ENCODE assay signal across 8 cellular contexts in genomic region chr3:97970929-97971460, GRCh38. TPM values are rescaled to one million over a fixed set of nuclear protein-coding genes. Genes with fewer than 3 reads are reported as not detected.
DNase-seq lines count a peak whose midpoint lies in the region; ATAC-seq and TF ChIP-seq lines count a peak whose summit lies in the region.

No MANE protein-coding gene starts in this region.

- peak overlapping the region; percentile 94 for H3K27ac Mint-ChIP-seq in CD8-positive, alpha-beta T cell
- H3K27ac Mint-ChIP-seq in nephron progenitor cell, result no peak overlapping the region

- H3K9ac ChIP-seq in Karpas-422 (ENCODE audit: low read length), result peak overlapping the region; percentile 72

- peaks cover 31% of the 10 kb centered on the region for H3K4me1 ChIP-seq in CD8-positive, alpha-beta T cell (ENCODE audit: insufficient read depth, low read length)
- H3K4me1 ChIP-seq in Karpas-422 (ENCODE audit: low read length) (peaks cover 32% of the 10 kb centered on the region), breast epithelium (peaks cover 2 to 5% of the 10 kb centered on the region in 2 donors)

- H3K36me3 Mint-ChIP-seq in CD8-positive, alpha-beta T cell, result peaks cover 19% of the 10 kb centered on the region
- H3K36me3 Mint-ChIP-seq in nephron progenitor cell (ENCODE audit: low read depth), result peaks cover 6% of the 10 kb centered on the region

- no peaks in the 10 kb centered on the region for H3K9me3 ChIP-seq in CD8-positive, alpha-beta T cell (ENCODE audit: low read length)
- H3K9me3 ChIP-seq in Karpas-422 (ENCODE audit: low read length) (no peaks in the 10 kb centered on the region), breast epithelium (no peaks in the 10 kb centered on the region)

- H3K27me3 ChIP-seq in CD8-positive, alpha-beta T cell (ENCODE audit: insufficient read depth, low read length), result no peaks in the 10 kb centered on the region
- H3K27me3 ChIP-seq in Karpas-422 (ENCODE audit: low read length), result no peaks in the 10 kb centered on the region
- H3K27me3 ChIP-seq in breast epithelium, result no peaks in the 10 kb centered on the region

- TF ChIP-seq CTCF in CD8-positive, alpha-beta T cell (IDR thresholded peaks at IDR 0.05), result no peak
- TF ChIP-seq CTCF in breast epithelium (IDR thresholded peaks at IDR 0.05) (no peak), nephron progenitor cell (IDR thresholded peaks at IDR 0.05) (no peak)

- H3K27me3 Mint-ChIP-seq in CD8-positive, alpha-beta T cell (ENCODE audit: low read depth), result no peaks in the 10 kb centered on the region
- H3K27me3 Mint-ChIP-seq in nephron progenitor cell (ENCODE audit: low read depth, poor library complexity), result peaks cover 22% of the 10 kb centered on the region

- H3K27ac ChIP-seq in CD8-positive, alpha-beta T cell (ENCODE audit: low read depth, low read length), result peak overlapping the region; percentile 57
- H3K27ac ChIP-seq in Karpas-422 (ENCODE audit: low read length), result peak overlapping the region; percentile 77
- H3K27ac ChIP-seq in breast epithelium, result peak overlapping the region; percentile 93 to 98

- H3K4me3 ChIP-seq in CD8-positive, alpha-beta T cell (ENCODE audit: low read depth, low read length), result peak overlapping the region; percentile 44
- H3K4me3 ChIP-seq in Karpas-422 (ENCODE audit: low read length), result peak overlapping the region; percentile 71
- H3K4me3 ChIP-seq in breast epithelium, result peak overlapping the region; percentile 69 to 95 (median 82)

- peaks cover 59% of the 10 kb centered on the region for H3K79me2 ChIP-seq in Karpas-422 (ENCODE audit: low read length)

- H3K4me3 Mint-ChIP-seq in CD8-positive, alpha-beta T cell, result peak overlapping the region; percentile 93
- H3K4me3 Mint-ChIP-seq in nephron progenitor cell, result peak overlapping the region; percentile 91

- no peak for DNase-seq in CD8-positive, alpha-beta T cell
- DNase-seq in Karpas-422, result peak; percentile 79
- DNase-seq in breast epithelium (ENCODE audit: low spot score in 2 of 2), result no peak
- DNase-seq in nephron progenitor cell, result no peak
- no peak for DNase-seq in Kasumi-1 (lab: John Stamatoyannopoulos, UW)
- no peak for DNase-seq in DMS114 treated with DMSO at 0.1 percent for 48 hours (lab: John Stamatoyannopoulos, UW; ENCODE audit: unreplicated experiment)

- TF ChIP-seq POLR2A in breast epithelium (IDR thresholded peaks at IDR 0.05), result no peak

- CTCF ChIA-PET in CD8-positive, alpha-beta T cell (lab: Charles Lee), result interaction anchor here (0.8 to 1.1 kb wide), 3 partner anchors 20 to 149 kb away, joined by 3 to 4 read pairs (median 3); partner anchors contain the start of gene CRYBG3

- intact Hi-C loops in CD8-positive, alpha-beta T cell (cut with DNase I, micrococcal nuclease), result loop anchor here (2.0 to 10.0 kb wide), 7 partner anchors 148 to 1846 kb away; partner anchors contain the start of genes DCBLD2 (in 2 of the 2), CLDND1 (in 1 of the 2), CMSS1 (in 1 of the 2) and CPOX (in 1 of the 2)
- intact Hi-C loops in breast epithelium (cut with DNase I; ENCODE audit: low total_unique reads), result no loop called here

- H4K20me1 ChIP-seq in Karpas-422 (ENCODE audit: insufficient read depth, low read depth, low read length), result peaks cover 3% of the 10 kb centered on the region; the same call in 1 of the 2 replicates

- no peaks in the 10 kb centered on the region for H3K9me2 ChIP-seq in Karpas-422 (replicated peaks; ENCODE audit: insufficient read depth, low read length)

- no peaks in the 10 kb centered on the region for H3K9me3 Mint-ChIP-seq in CD8-positive, alpha-beta T cell
- no peaks in the 10 kb centered on the region for H3K9me3 Mint-ChIP-seq in nephron progenitor cell

- H2AFZ ChIP-seq in Karpas-422 (ENCODE audit: low read length), result no peak overlapping the region; the same call in 1 of the 2 replicates

- peaks cover 63% of the 10 kb centered on the region for H3K4me1 Mint-ChIP-seq in CD8-positive, alpha-beta T cell (ENCODE audit: low read depth)
- peaks cover 30% of the 10 kb centered on the region for H3K4me1 Mint-ChIP-seq in nephron progenitor cell

- ATAC-seq in CD8-positive, alpha-beta T cell, result no peak
- no peak for ATAC-seq in HG03565 (IDR thresholded peaks at IDR 0.05; ENCODE audit: unreplicated experiment)
- no peak for ATAC-seq in HG03025 (IDR thresholded peaks at IDR 0.05; ENCODE audit: low FRiP score, unreplicated experiment)

- POLR2A ChIA-PET in CD8-positive, alpha-beta T cell (lab: Charles Lee), result interaction anchor here (0.7 to 1.0 kb wide), 3 partner anchors 149 to 593 kb away, joined by 3 to 6 read pairs (median 3); partner anchors contain the start of genes ARL6 and CRYBG3

- H3K36me3 ChIP-seq in CD8-positive, alpha-beta T cell (ENCODE audit: insufficient read depth, low read length), result peaks cover 6% of the 10 kb centered on the region
- H3K36me3 ChIP-seq in Karpas-422 (ENCODE audit: insufficient read depth, low read length) (peaks cover 10% of the 10 kb centered on the region), breast epithelium (no peaks in the 10 kb centered on the region)

- peak overlapping the region; percentile 96 for H3K4me2 ChIP-seq in Karpas-422 (ENCODE audit: low read depth, low read length, poor library complexity, severe bottlenecking)

RNA-seq across cellular contexts. Expression of gene RIOX2, which starts 1.2 kb away (rescaled TPM):
- 10 to 100 TPM; 12.1 to 12.2 TPM for total RNA-seq in CD8-positive, alpha-beta T cell
- total RNA-seq in Karpas-422 (2014; rRNA removed; shearing (Covaris generic); ENCODE audit: low replicate concordance), result 53.1 and 55.6 TPM in 2 replicates
- total RNA-seq in breast epithelium, result 10 to 100 TPM; 22.9 to 32.4 (median 28.5) TPM
